12 cellular contexts compared by ENCODE assay signal in genomic region chr16:46911038-46911437, GRCh38. TPM values are rescaled to one million over a fixed set of nuclear protein-coding genes. Genes with fewer than 3 reads are reported as not detected.
A peak's percentile ranks its signal among the peaks of the same experiment; 100 is the strongest.
DNase-seq lines count a peak whose midpoint lies in the region; ATAC-seq and TF ChIP-seq lines count a peak whose summit lies in the region.
"Had no signal": no experiment of that assay in that cellular context is flagged by ENCODE, and none has a peak within 500 bp of the region (broad histone marks: within the 10 kb centered on the region; RNA-seq: fewer than 3 reads in every experiment).

No MANE protein-coding gene starts in this region.

- POLR2A ChIA-PET in SK-N-SH (lab: Yijun Ruan, JAX) = no interaction called here

- H3K4me3 ChIP-seq in SK-N-SH (ENCODE audit: low read depth in 2 of 2, low read length in 1 of 2) = no peak overlapping the region
- no peak overlapping the region for H3K4me3 ChIP-seq in smooth muscle cell
- H3K4me3 ChIP-seq: SK-N-MC had no signal

- peaks cover 23 to 33% of the 10 kb centered on the region in 2 experiments for H3K36me3 ChIP-seq in SK-N-SH (replicated peaks in 1 of 2; ENCODE audit: control insufficient read depth in 1 of 2, insufficient read depth in 2 of 2, low read length in 1 of 2)
- peaks cover 6% of the 10 kb centered on the region for H3K36me3 ChIP-seq in smooth muscle cell (ENCODE audit: low read depth)

- no peak overlapping the region for H3K4me2 ChIP-seq in SK-N-SH
- H3K4me2 ChIP-seq in smooth muscle cell = no peak overlapping the region

- TF ChIP-seq CTCF in SK-N-SH (IDR thresholded peaks at IDR 0.05) = no peak
- TF ChIP-seq CTCF in smooth muscle cell (IDR thresholded peaks at IDR 0.05; ENCODE audit: borderline replicate concordance, insufficient read depth, poor library complexity, severe bottlenecking) = no peak

- H4K20me1 ChIP-seq in SK-N-SH (ENCODE audit: insufficient read depth) = no peaks in the 10 kb centered on the region
- H4K20me1 ChIP-seq in smooth muscle cell (ENCODE audit: low read depth) = peaks cover 15% of the 10 kb centered on the region

- no peaks in the 10 kb centered on the region for H3K9me2 ChIP-seq in SK-N-SH

- WGBS in SK-N-SH (ENCODE audit: low lambda C conversion rate) = 96% methylated on average over 3 of the region's 3 CpGs
- WGBS in smooth muscle cell (ENCODE audit: low lambda C conversion rate) = 98% methylated on average over 3 of the region's 3 CpGs

- peak; percentile 63 to 71 for DNase-seq in hippocampal formation (lab: John Stamatoyannopoulos, UW)
- no peak for DNase-seq in SK-N-SH
- no peak for DNase-seq in stimulated activated naive CD4-positive, alpha-beta T cell (lab: John Stamatoyannopoulos, UW)
- DNase-seq in smooth muscle cell (lab: John Stamatoyannopoulos, UW; ENCODE audit: unreplicated experiment) = no peak
- DNase-seq in NCI-H345 treated with DMSO at 0.1 percent for 48 hours (lab: John Stamatoyannopoulos, UW; ENCODE audit: unreplicated experiment) = no peak
- DNase-seq: DMS79, NCI-H1436 had no signal

- H3K4me1 ChIP-seq in SK-N-SH (ENCODE audit: control insufficient read depth in 1 of 2, insufficient read depth in 2 of 2, low read depth in 1 of 2, low read length in 1 of 2) (no peaks in the 10 kb centered on the region; a peak in 1 of 4 replicates), smooth muscle cell (ENCODE audit: low read depth) (no peaks in the 10 kb centered on the region)

- H2AFZ ChIP-seq in SK-N-SH (ENCODE audit: low read depth) (no peak overlapping the region), smooth muscle cell (ENCODE audit: low read depth) (no peak overlapping the region)

- TF ChIP-seq EP300 in SK-N-SH (IDR thresholded peaks at IDR 0.05; ENCODE audit: borderline replicate concordance in 1 of 2, low read depth in 1 of 2, low read length in 1 of 2) = no peak

- H3K79me2 ChIP-seq in SK-N-SH (ENCODE audit: insufficient read depth) (no peaks in the 10 kb centered on the region), smooth muscle cell (ENCODE audit: low read depth) (no peaks in the 10 kb centered on the region)

- H3K27ac ChIP-seq in SK-N-SH (ENCODE audit: low read depth in 2 of 2, low read length in 1 of 2) (no peak overlapping the region), smooth muscle cell (ENCODE audit: low read depth) (no peak overlapping the region)
- H3K27ac ChIP-seq: SK-N-MC had no signal

- H3K27me3 ChIP-seq in SK-N-SH (ENCODE audit: insufficient read depth) (no peaks in the 10 kb centered on the region), smooth muscle cell (ENCODE audit: low read depth) (no peaks in the 10 kb centered on the region)

- H3F3A ChIP-seq in SK-N-SH (replicated peaks; ENCODE audit: insufficient read depth) (no peaks in the 10 kb centered on the region), smooth muscle cell (ENCODE audit: low read depth) (no peaks in the 10 kb centered on the region)

- H3K9me3 ChIP-seq in SK-N-SH = no peaks in the 10 kb centered on the region
- H3K9me3 ChIP-seq in smooth muscle cell (replicated peaks; ENCODE audit: low read depth) = no peaks in the 10 kb centered on the region

- H3K9ac ChIP-seq in SK-N-SH (no peak overlapping the region), smooth muscle cell (ENCODE audit: low read depth) (no peak overlapping the region)

- TF ChIP-seq RAD21 in SK-N-SH (IDR thresholded peaks at IDR 0.05; ENCODE audit: low read length) = no peak

- ATAC-seq in GM18519 (IDR thresholded peaks at IDR 0.05; ENCODE audit: low FRiP score, unreplicated experiment) (peak; percentile 52), GM21526 (IDR thresholded peaks at IDR 0.05; ENCODE audit: low FRiP score, unreplicated experiment) (peak; percentile 56), HG03378 (IDR thresholded peaks at IDR 0.05; ENCODE audit: unreplicated experiment) (peak; percentile 69)
- ATAC-seq: HCT116 had no signal

- CTCF ChIA-PET in SK-N-SH (lab: Yijun Ruan, JAX) = interaction anchor here (1.3 to 16.0 kb wide), 3 partner anchors 19 to 58 kb away, joined by 5 to 231 read pairs (median 11); no protein-coding TSS in a partner anchor

TF ChIP-seq in SK-N-SH, 30 proteins besides CTCF, POLR2A, EP300 and RAD21:
- TF ChIP-seq USF2 (IDR thresholded peaks at IDR 0.05; ENCODE audit: borderline replicate concordance, low read depth, low read length) (no peak), REST (IDR thresholded peaks at IDR 0.05; ENCODE audit: low read depth, low read length) (no peak), YY1 (IDR thresholded peaks at IDR 0.05; ENCODE audit: low read depth) (no peak), SMC3 (IDR thresholded peaks at IDR 0.05; ENCODE audit: low read depth, low read length) (no peak), POLR2AphosphoS5 (IDR thresholded peaks at IDR 0.05; ENCODE audit: low read depth, low read length) (no peak), SIN3A (IDR thresholded peaks at IDR 0.05; ENCODE audit: borderline replicate concordance, low read depth, low read length) (no peak), TCF12 (IDR thresholded peaks at IDR 0.05) (no peak), JUND (IDR thresholded peaks at IDR 0.05) (no peak), RCOR1 (IDR thresholded peaks at IDR 0.05; ENCODE audit: low read length) (no peak), GABPA (IDR thresholded peaks at IDR 0.05; ENCODE audit: low read depth) (no peak), FOSL2 (IDR thresholded peaks at IDR 0.05; ENCODE audit: borderline replicate concordance, low read depth) (no peak), NRF1 (IDR thresholded peaks at IDR 0.05; ENCODE audit: low read depth, low read length) (no peak)
- TF ChIP-seq, protein P1, sequence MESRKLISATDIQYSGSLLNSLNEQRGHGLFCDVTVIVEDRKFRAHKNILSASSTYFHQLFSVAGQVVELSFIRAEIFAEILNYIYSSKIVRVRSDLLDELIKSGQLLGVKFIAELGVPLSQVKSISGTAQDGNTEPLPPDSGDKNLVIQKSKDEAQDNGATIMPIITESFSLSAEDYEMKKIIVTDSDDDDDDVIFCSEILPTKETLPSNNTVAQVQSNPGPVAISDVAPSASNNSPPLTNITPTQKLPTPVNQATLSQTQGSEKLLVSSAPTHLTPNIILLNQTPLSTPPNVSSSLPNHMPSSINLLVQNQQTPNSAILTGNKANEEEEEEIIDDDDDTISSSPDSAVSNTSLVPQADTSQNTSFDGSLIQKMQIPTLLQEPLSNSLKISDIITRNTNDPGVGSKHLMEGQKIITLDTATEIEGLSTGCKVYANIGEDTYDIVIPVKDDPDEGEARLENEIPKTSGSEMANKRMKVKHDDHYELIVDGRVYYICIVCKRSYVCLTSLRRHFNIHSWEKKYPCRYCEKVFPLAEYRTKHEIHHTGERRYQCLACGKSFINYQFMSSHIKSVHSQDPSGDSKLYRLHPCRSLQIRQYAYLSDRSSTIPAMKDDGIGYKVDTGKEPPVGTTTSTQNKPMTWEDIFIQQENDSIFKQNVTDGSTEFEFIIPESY (IDR thresholded peaks at IDR 0.05; ENCODE audit: borderline replicate concordance, low read depth) = no peak
TF ChIP-seq in SK-N-SH: peak in this region for 0.

RNA-seq across cellular contexts. Expression of gene GPT2, which starts 26.9 kb away (rescaled TPM):
- polyA plus RNA-seq in SK-N-SH (2012; rRNA removed) = 19.9 and 21.9 TPM in 2 replicates
- 13.2 and 17.3 TPM in 2 replicates for polyA plus RNA-seq in SK-N-SH (2012; cell fraction: cytosol; rRNA removed)
- 27.2 and 28.5 TPM in 2 replicates for polyA plus RNA-seq in SK-N-SH (2012; cell fraction: nucleus; rRNA removed)
- total RNA-seq in smooth muscle cell = 16.9 and 21.4 TPM in 2 replicates
- polyA plus RNA-seq in smooth muscle cell = 26.9 and 29.3 TPM in 2 replicates

Comparison
In these comparisons a context has a peak if more than half of its experiments do, and no peak if none do; other contexts are left out.
1. DNase-seq: peak in hippocampal formation (2 of 2); none in SK-N-SH (single experiment), stimulated activated naive CD4-positive, alpha-beta T cell (0 of 6), smooth muscle cell (single experiment) and NCI-H345 treated with DMSO at 0.1 percent for 48 hours (single experiment).
2. Peak in every context shown above with its lines, with median percentiles within 50 percentile points of each other: ATAC-seq.